14 cellular contexts compared by ENCODE assay signal in the genomic region with DNA sequence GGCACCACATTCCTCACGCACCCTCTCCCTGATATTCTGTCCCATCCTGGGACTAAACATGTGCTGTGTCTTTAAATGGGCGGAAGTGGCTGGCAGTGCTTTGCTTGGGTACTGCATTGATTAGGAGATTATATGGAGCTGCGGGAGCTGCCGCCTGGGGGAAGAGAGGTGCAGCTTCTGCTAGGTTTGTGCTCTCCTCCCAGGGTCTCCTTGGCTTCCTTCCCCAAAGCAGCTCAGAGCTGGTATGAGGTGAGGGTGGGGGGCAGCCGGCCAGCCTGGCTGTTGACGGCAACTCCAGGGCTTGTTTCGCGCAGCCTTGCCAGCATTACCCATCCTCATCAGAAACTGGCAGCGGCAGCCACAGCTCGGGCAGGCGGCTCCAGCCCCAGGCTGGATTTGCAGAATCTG.
DNase-seq lines count a peak whose midpoint lies in the region; ATAC-seq and TF ChIP-seq lines count a peak whose summit lies in the region.
"Had no signal": no experiment of that assay in that cellular context is flagged by ENCODE, and none has a peak within 500 bp of the region (broad histone marks: within the 10 kb centered on the region; RNA-seq: fewer than 3 reads in every experiment).

No MANE protein-coding gene starts in this region.

- peaks cover 5% of the 10 kb centered on the region for H3K36me3 Mint-ChIP-seq in neural progenitor cell
- H3K36me3 Mint-ChIP-seq: stimulated activated memory B cell treated with anti-CD40 and anti-IgM and Interleukin-4, amounts not matched to agents 10 μg/mL and 1 μg/mL and 100 μg/mL, for 72 hours had no signal

- peaks cover 7% of the 10 kb centered on the region for H3K9me3 Mint-ChIP-seq in neural progenitor cell
- H3K9me3 Mint-ChIP-seq: stimulated activated memory B cell treated with anti-CD40 and anti-IgM and Interleukin-4, amounts not matched to agents 10 μg/mL and 1 μg/mL and 100 μg/mL, for 72 hours had no signal

- H3K27ac Mint-ChIP-seq in neural progenitor cell: peak overlapping the region; percentile 17
- H3K27ac Mint-ChIP-seq: stimulated activated memory B cell treated with anti-CD40 and anti-IgM and Interleukin-4, amounts not matched to agents 10 μg/mL and 1 μg/mL and 100 μg/mL, for 72 hours had no signal

- peaks cover 17% of the 10 kb centered on the region for H4K20me1 ChIP-seq in neural progenitor cell (ENCODE audit: low read depth)

- no peaks in the 10 kb centered on the region for H3K27me3 Mint-ChIP-seq in neural progenitor cell (ENCODE audit: insufficient read depth, low read depth)
- H3K27me3 Mint-ChIP-seq: stimulated activated memory B cell treated with anti-CD40 and anti-IgM and Interleukin-4, amounts not matched to agents 10 μg/mL and 1 μg/mL and 100 μg/mL, for 72 hours had no signal

- no peaks in the 10 kb centered on the region for H3F3A ChIP-seq in neural progenitor cell (ENCODE audit: low read depth)

- H3K4me3 ChIP-seq in WI38 (ENCODE audit: low read depth, low read length) (peak overlapping the region; percentile 28; the same call in 1 of the 2 replicates), esophagus (ENCODE audit: low read depth in 1 of 2, low read length in 2 of 2) (peak overlapping the region; percentile 7 to 28), neural progenitor cell (no peak overlapping the region)

- no peak overlapping the region for H3K9ac ChIP-seq in neural progenitor cell

- H3K4me1 Mint-ChIP-seq in neural progenitor cell: peaks cover 23% of the 10 kb centered on the region
- H3K4me1 Mint-ChIP-seq: stimulated activated memory B cell treated with anti-CD40 and anti-IgM and Interleukin-4, amounts not matched to agents 10 μg/mL and 1 μg/mL and 100 μg/mL, for 72 hours had no signal

- H3K4me1 ChIP-seq in esophagus (ENCODE audit: control insufficient read depth in 2 of 2, insufficient read depth in 2 of 2, low read length in 1 of 2) (peaks cover 0 to 4% of the 10 kb centered on the region in 2 donors), neural progenitor cell (peaks cover 30% of the 10 kb centered on the region)

- H3K27me3 ChIP-seq in esophagus (ENCODE audit: control insufficient read depth in 1 of 2, insufficient read depth in 2 of 2, low read length in 2 of 2) (no peaks in the 10 kb centered on the region), neural progenitor cell (no peaks in the 10 kb centered on the region)

- DNase-seq in C1 segment of cervical spinal cord (lab: John Stamatoyannopoulos, UW) (peak in 8 of 14 donors; percentile 15 to 71 (median 50)), neural progenitor cell (ENCODE audit: low spot score) (peak; percentile 39), SHP77 (lab: John Stamatoyannopoulos, UW) (no peak), HCEC 1CT (no peak), SHP77 treated with DMSO at 0.1 percent for 48 hours (lab: John Stamatoyannopoulos, UW) (no peak)
- DNase-seq: activated T-cell treated with anti-CD3 and anti-CD28 coated beads, Interleukin-2, amount 50 U/mL, for 48 hours; foreskin melanocyte; NCI-H2029; stimulated activated CD4-positive, alpha-beta T cell treated with anti-CD3 and anti-CD28 coated beads, Interleukin-2, amount 100 ng/mL, for 24 hours; SW 1271 had no signal

- H2AFZ ChIP-seq in neural progenitor cell (replicated peaks): no peak overlapping the region

- 30 to 41% methylated on average over 11 of the region's 11 CpGs for WGBS in esophagus, 2 donors

- peak overlapping the region; percentile 63 for H3K4me2 ChIP-seq in neural progenitor cell

- TF ChIP-seq CTCF in WI38 (IDR thresholded peaks at IDR 0.05; ENCODE audit: low read depth, low read length): no peak
- no peak for TF ChIP-seq CTCF in neural progenitor cell (IDR thresholded peaks at IDR 0.05)

- H3K79me2 ChIP-seq in neural progenitor cell (ENCODE audit: low read depth): peaks cover 26% of the 10 kb centered on the region

- ATAC-seq in HG02759 (IDR thresholded peaks at IDR 0.05; ENCODE audit: unreplicated experiment): no peak
- ATAC-seq: stimulated activated memory B cell treated with anti-CD40 and anti-IgM and Interleukin-4, amounts not matched to agents 10 μg/mL and 1 μg/mL and 100 μg/mL, for 72 hours had no signal

- H3K36me3 ChIP-seq in esophagus (ENCODE audit: control insufficient read depth in 2 of 2, insufficient read depth in 2 of 2, low read length in 1 of 2): no peaks in the 10 kb centered on the region
- H3K36me3 ChIP-seq in neural progenitor cell: no peaks in the 10 kb centered on the region

- H3K4me3 Mint-ChIP-seq in neural progenitor cell: no peak overlapping the region
- H3K4me3 Mint-ChIP-seq: stimulated activated memory B cell treated with anti-CD40 and anti-IgM and Interleukin-4, amounts not matched to agents 10 μg/mL and 1 μg/mL and 100 μg/mL, for 72 hours had no signal

- no peak overlapping the region for H3K27ac ChIP-seq in esophagus (ENCODE audit: low read depth in 2 of 2, low read length in 1 of 2)
- peak overlapping the region; percentile 16 for H3K27ac ChIP-seq in neural progenitor cell

- H3K9me3 ChIP-seq in esophagus (ENCODE audit: control insufficient read depth in 2 of 2, insufficient read depth in 1 of 2, low read depth in 1 of 2, low read length in 1 of 2) (no peaks in the 10 kb centered on the region), neural progenitor cell (ENCODE audit: low read depth) (no peaks in the 10 kb centered on the region)

Comparison
In these comparisons a context has a peak if more than half of its experiments do, and no peak if none do; other contexts are left out.
1. DNase-seq: peak in C1 segment of cervical spinal cord (8 of 14) and neural progenitor cell (single experiment); none in SHP77 (0 of 2), HCEC 1CT (single experiment) and SHP77 treated with DMSO at 0.1 percent for 48 hours (single experiment).